In the genomic region with DNA sequence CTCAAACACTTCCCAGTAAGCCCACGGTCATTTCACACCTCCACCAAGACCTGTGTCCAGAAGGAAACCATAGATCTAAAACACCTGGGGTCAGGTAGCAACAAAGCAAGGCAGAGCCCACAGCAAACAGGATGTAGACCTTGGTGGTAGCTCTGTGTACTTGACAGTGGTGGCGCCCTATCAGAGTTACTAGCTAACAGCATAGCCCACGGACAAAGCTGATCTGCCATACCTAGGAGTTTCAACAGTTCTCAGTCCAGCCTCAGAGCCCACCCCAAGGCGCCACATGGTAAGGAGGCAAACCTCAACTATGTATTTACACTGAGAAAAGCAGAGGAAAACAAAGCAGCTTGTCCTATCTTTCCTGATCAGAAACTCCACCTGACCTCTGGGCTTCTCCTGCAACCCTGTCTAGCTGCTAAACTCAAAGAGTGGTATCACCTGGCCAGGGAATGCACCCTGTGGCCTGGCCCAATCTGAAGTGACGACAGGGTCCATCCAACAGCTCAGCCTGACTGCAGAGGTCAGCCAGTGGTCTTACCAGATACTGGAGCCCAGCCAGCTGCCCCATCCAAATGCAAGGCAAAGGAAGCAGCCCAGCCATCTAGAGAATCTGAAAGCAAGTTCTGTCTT, we compare ENCODE assay signal across 31 cellular contexts. TPM values are rescaled to one million over a fixed set of nuclear protein-coding genes. Genes with fewer than 3 reads are reported as not detected.
"Had no signal": no experiment of that assay in that cellular context is flagged by ENCODE, and none has a peak within 500 bp of the region (broad histone marks: within the 10 kb centered on the region; RNA-seq: fewer than 3 reads in every experiment).

No MANE protein-coding gene starts in this region.

- H3K27me3 ChIP-seq: adrenal gland, body of pancreas, breast epithelium, SJCRH30 had no signal

- FAIRE-seq: astrocyte had no signal

- H3K27ac ChIP-seq: adrenal gland, body of pancreas, breast epithelium, SJCRH30, SK-N-MC had no signal

- H3K36me3 ChIP-seq: adrenal gland, breast epithelium, SJCRH30 had no signal

- DNase-seq: activated CD4-positive, alpha-beta memory T cell treated with anti-CD3 and anti-CD28 coated beads for 36 hours; activated CD4-positive, alpha-beta T cell treated with anti-CD3 and anti-CD28 coated beads for 4 hours; activated CD4-positive, alpha-beta T cell treated with anti-CD3 and anti-CD28 coated beads, Interleukin-2, amount 50 U/mL, for 1 hour; activated CD8-positive, alpha-beta memory T cell treated with anti-CD3 and anti-CD28 coated beads, Interleukin-2, amount 50 U/mL, for 4 hours; activated gamma-delta T cell treated with Interleukin-2 at 50 U/mL for 16 hours; activated naive CD4-positive, alpha-beta T cell treated with anti-CD3 and anti-CD28 coated beads for 36 hours; activated T-cell treated with anti-CD3 and anti-CD28 coated beads for 4 hours; activated T-cell treated with anti-CD3 and anti-CD28 coated beads, Interleukin-2, amount 50 U/mL, for 4 hours; adrenal gland; body of pancreas; cerebellar nuclear complex; NCI-H1105 treated with DMSO at 0.1 percent for 48 hours; NCI-H1436; NCI-H1694; NCI-H1930; NCI-H2081 treated with DMSO at 0.1 percent for 48 hours; NCI-H226; NCI-H446 treated with DMSO at 0.1 percent for 48 hours; NCI-H524; NCI-H69; NCI-H82; SHP77; SJCRH30; T1000 had no signal

- H3K9me3 ChIP-seq: body of pancreas had no signal

- ATAC-seq: activated CD4-positive, CD25-positive, alpha-beta regulatory T cell treated with anti-CD3 and anti-CD28 coated beads, Interleukin-2, amount 50 U/mL, for 24 hours; activated naive CD4-positive, alpha-beta T cell treated with anti-CD3 and anti-CD28 coated beads, Interleukin-2, amount 50 U/mL, for 72 hours; activated T-cell treated with anti-CD3 and anti-CD28 coated beads, Interleukin-2, amount 50 U/mL, for 4 hours; body of pancreas; Panc1 had no signal

- H3K4me3 ChIP-seq: adrenal gland, body of pancreas, breast epithelium, SJCRH30, SK-N-MC had no signal

- H3K4me1 ChIP-seq: adrenal gland, body of pancreas, breast epithelium, SJCRH30 had no signal

RNA-seq across cellular contexts. Expression of a gene that starts 46.3 kb away (rescaled TPM):
- total RNA-seq: T-helper 2 cell treated with Interferon-gamma antibody and Interleukin-4, amounts not matched to agents 100 ng/mL and 5 ng/mL, for 36 hours had no signal
